In genomic region chr17:36182176-36183000, GRCh38 we compare ENCODE assay signal across 9 cellular contexts. TPM values are rescaled to one million over a fixed set of nuclear protein-coding genes. Genes with fewer than 3 reads are reported as not detected.
DNase-seq lines count a peak whose midpoint lies in the region; ATAC-seq and TF ChIP-seq lines count a peak whose summit lies in the region.
"Had no signal": no experiment of that assay in that cellular context is flagged by ENCODE, and none has a peak within 500 bp of the region (broad histone marks: within the 10 kb centered on the region; RNA-seq: fewer than 3 reads in every experiment).

No MANE protein-coding gene starts in this region.

- H3K27ac ChIP-seq in right cardiac atrium (ENCODE audit: low read length): no peak overlapping the region

- no peaks in the 10 kb centered on the region for H3K27me3 ChIP-seq in right cardiac atrium (ENCODE audit: control insufficient read depth, insufficient read depth)

- no peak for TF ChIP-seq CTCF in WI38 (IDR thresholded peaks at IDR 0.05; ENCODE audit: low read depth, low read length)

- intact Hi-C loops in right cardiac atrium (cut with DNase I): no loop called here

- H3K4me3 ChIP-seq in WI38 (ENCODE audit: low read depth, low read length) (peak overlapping the region; percentile 35), right cardiac atrium (ENCODE audit: low read length) (peak overlapping the region; percentile 34)

- H3K9me3 ChIP-seq in right cardiac atrium (ENCODE audit: control insufficient read depth, low read length): no peaks in the 10 kb centered on the region

- DNase-seq in EH (ENCODE audit: low read depth) (peak; percentile 6), right cardiac atrium (peak in 1 of 3 donors; percentile 62), retina (peak; percentile 82), DMS153 treated with DMSO at 0.1 percent for 48 hours (lab: John Stamatoyannopoulos, UW; ENCODE audit: unreplicated experiment) (no peak), ecto neural progenitor cell (ENCODE audit: low spot score) (no peak)
- DNase-seq: NCI-H524 treated with DMSO at 0.1 percent for 48 hours had no signal

- WGBS in right cardiac atrium: 21% methylated on average over 48 of the region's 48 CpGs

- no peaks in the 10 kb centered on the region for H3K4me1 ChIP-seq in right cardiac atrium (ENCODE audit: control insufficient read depth, insufficient read depth, low read length)

- peak; percentile 35 to 43 for ATAC-seq in right cardiac atrium
- ATAC-seq in GM18907 (IDR thresholded peaks at IDR 0.05; ENCODE audit: unreplicated experiment): no peak
- ATAC-seq in GM18502 (IDR thresholded peaks at IDR 0.05; ENCODE audit: poor library complexity, unreplicated experiment): no peak

RNA-seq across cellular contexts. Expression of gene TBC1D3B, which starts 6.0 kb away (rescaled TPM):
- total RNA-seq in right cardiac atrium: 1 to 10 TPM; 3.1 to 4.6 (median 4.2) TPM
- 1.5 TPM for polyA plus RNA-seq in right cardiac atrium

RNA-seq across cellular contexts. Expression of gene CCL3L1, which starts 14.2 kb away (rescaled TPM):
- total RNA-seq in right cardiac atrium: not detected
- 0.14 TPM for polyA plus RNA-seq in right cardiac atrium

RNA-seq across cellular contexts. Expression of gene CCL4L2, which starts 28.5 kb away (rescaled TPM):
- under 1 TPM in 1 of 4 donors, not detected in 3; 0.74 TPM for total RNA-seq in right cardiac atrium
- 0.34 TPM for polyA plus RNA-seq in right cardiac atrium

Comparison
In these comparisons a context has a peak if more than half of its experiments do, and no peak if none do; other contexts are left out.
1. DNase-seq: peak in EH (single experiment) and retina (single experiment); none in DMS153 treated with DMSO at 0.1 percent for 48 hours (single experiment) and ecto neural progenitor cell (single experiment).
2. ATAC-seq: peak in right cardiac atrium (2 of 2); none in GM18907 (single experiment) and GM18502 (single experiment).